Comparison of ENCODE assay signal across 27 cellular contexts in genomic region chr19:30455881-30456280, GRCh38.
"Had no signal": no experiment of that assay in that cellular context is flagged by ENCODE, and none has a peak within 500 bp of the region (broad histone marks: within the 10 kb centered on the region; RNA-seq: fewer than 3 reads in every experiment).

No MANE protein-coding gene starts in this region.

- FAIRE-seq: urothelium cell line had no signal

- H3K27me3 ChIP-seq: testis, thyroid gland, tibial artery, tibial nerve, transverse colon, upper lobe of left lung, upper lobe of right lung, uterus, vagina had no signal

- H3K4me3 ChIP-seq: stomach, suprapubic skin, testis, thoracic aorta, thyroid gland, tibial artery, tibial nerve, transverse colon, upper lobe of left lung, upper lobe of right lung, uterus, vagina had no signal

- H3K4me1 ChIP-seq: stomach, testis, tibial artery, transverse colon, upper lobe of left lung, upper lobe of right lung, uterus, vagina had no signal

- DNase-seq: stimulated activated CD4-positive, alpha-beta T cell treated with anti-CD3 and anti-CD28 coated beads, Interleukin-2, amount 100 ng/mL, for 48 hours; stimulated activated CD4-positive, alpha-beta T cell treated with anti-CD3 and anti-CD28 coated beads, Interleukin-4, amount 100 ng/mL, for 1 hour; stimulated activated CD4-positive, alpha-beta T cell treated with anti-CD3 and anti-CD28 coated beads, Interleukin-4, amount 100 ng/mL, for 24 hours; stimulated activated CD4-positive, alpha-beta T cell treated with anti-CD3 and anti-CD28 coated beads, Interleukin-4, amount 100 ng/mL, for 4 hours; stimulated activated CD8-positive, alpha-beta memory T cell treated with anti-CD3 and anti-CD28 coated beads, Interleukin-4, amount 100 ng/mL, for 48 hours; stimulated activated naive B cell treated with anti-CD40 and anti-IgM and Interleukin-4, amounts not matched to agents 10 μg/mL and 1 μg/mL and 100 μg/mL, for 72 hours; stimulated activated naive CD4-positive, alpha-beta T cell; stimulated activated naive CD4-positive, alpha-beta T cell treated with Interleukin-2 at 50 U/mL for 16 hours; stimulated activated naive CD8-positive, alpha-beta T cell treated with anti-CD3 and anti-CD28 coated beads, Interleukin-15, amount 100 ng/mL, for 72 hours; stimulated activated naive CD8-positive, alpha-beta T cell treated with anti-CD3 and anti-CD28 coated beads, Interleukin-15, Interleukin-2, amounts not matched to agents 100 U/mL and 50 U/mL, for 24 hours; stomach; substantia nigra; testis; thyroid gland; tibial artery; transverse colon; trophoblast cell; upper lobe of left lung; upper lobe of right lung; uterus had no signal

- H3K36me3 ChIP-seq: stomach, suprapubic skin, thoracic aorta, thyroid gland, tibial artery, tibial nerve, transverse colon, upper lobe of left lung, upper lobe of right lung, uterus, vagina had no signal

- ATAC-seq: stimulated activated effector memory CD8-positive, alpha-beta T cell treated with anti-CD3 and anti-CD28 coated beads, Interleukin-12 subunit alpha, Interleukin-12 subunit beta, amount 100 ng/mL, for 72 hours; stimulated activated memory B cell treated with anti-CD40 and anti-IgM and Interleukin-4, amounts not matched to agents 10 μg/mL and 1 μg/mL and 100 μg/mL, for 72 hours; stimulated activated naive B cell treated with anti-CD40 and anti-IgM and Interleukin-4, amounts not matched to agents 10 μg/mL and 1 μg/mL and 100 μg/mL, for 72 hours; stimulated activated naive CD8-positive, alpha-beta T cell treated with anti-CD3 and anti-CD28 coated beads, Interleukin-15, amount 100 ng/mL, for 72 hours; stimulated activated naive CD8-positive, alpha-beta T cell treated with anti-CD3 and anti-CD28 coated beads, Interleukin-15, Interleukin-2, amounts not matched to agents 100 U/mL and 50 U/mL, for 24 hours; upper lobe of right lung had no signal

- H3K9me3 ChIP-seq: suprapubic skin, testis, thoracic aorta, thyroid gland, tibial artery, tibial nerve, transverse colon, upper lobe of left lung, upper lobe of right lung, uterus, vagina had no signal

- H3K27ac ChIP-seq: stomach, suprapubic skin, testis, thoracic aorta, thyroid gland, tibial artery, tibial nerve, transverse colon, upper lobe of left lung, upper lobe of right lung, uterus, vagina had no signal
